8 cellular contexts compared by ENCODE assay signal in genomic region chr6:11496152-11497060, GRCh38. TPM values are rescaled to one million over a fixed set of nuclear protein-coding genes. Genes with fewer than 3 reads are reported as not detected.
DNase-seq lines count a peak whose midpoint lies in the region; ATAC-seq and TF ChIP-seq lines count a peak whose summit lies in the region.

No MANE protein-coding gene starts in this region.

- H3K36me3 ChIP-seq in WERI-Rb-1, result no peaks in the 10 kb centered on the region

- no peaks in the 10 kb centered on the region for H3K27me3 ChIP-seq in WERI-Rb-1 (ENCODE audit: insufficient read depth, low read depth, severe bottlenecking)

- ATAC-seq in GM18511 (IDR thresholded peaks at IDR 0.05; ENCODE audit: unreplicated experiment) (peak; percentile 64), HG03097 (IDR thresholded peaks at IDR 0.05; ENCODE audit: low FRiP score, unreplicated experiment) (peak; percentile 69), left colon (peak; percentile 92)

- H3K9me3 ChIP-seq in WERI-Rb-1 (ENCODE audit: severe bottlenecking), result no peaks in the 10 kb centered on the region

- no peak overlapping the region for H3K4me3 ChIP-seq in AG04449 (ENCODE audit: low read depth, low read length)
- 0 out of 2 replicates have a peak overlapping the region, but pooled peaks have one; percentile 3 for H3K4me3 ChIP-seq in WERI-Rb-1 (ENCODE audit: low read depth, low read length)

- intact Hi-C loops in left colon (cut with DNase I, micrococcal nuclease), result loop anchor here (1.0 to 10.0 kb wide), 4 partner anchors 78 to 352 kb away; no protein-coding TSS in a partner anchor

- CTCF ChIA-PET in AG04449 (lab: Yijun Ruan, JAX), result interaction anchor here (0.6 to 7.1 kb wide), 116 partner anchors 9 to 918 kb away, joined by 3 to 167 read pairs (median 6); partner anchors contain the start of genes NEDD9 and SMIM13

- DNase-seq in AG04449 (ENCODE audit: low read depth, low spot score) (peak; percentile 37), NCI-H2171 (lab: John Stamatoyannopoulos, UW) (peak; percentile 30), WERI-Rb-1 (peak; percentile 82), left colon (peak; percentile 42 to 51)
- DNase-seq in central memory CD4-positive, alpha-beta T cell, result peak; percentile 76
- DNase-seq in stimulated activated CD4-positive, alpha-beta T cell treated with anti-CD3 and anti-CD28 coated beads, Interleukin-4, amount 100 ng/mL, for 24 hours, result peak; percentile 81

- TF ChIP-seq CTCF in AG04449 (IDR thresholded peaks at IDR 0.05; ENCODE audit: insufficient read depth, low read length, missing control alignments) (peak; percentile 68), WERI-Rb-1 (IDR thresholded peaks at IDR 0.05; ENCODE audit: low read depth, low read length) (peak; percentile 75)

- H3K27ac ChIP-seq in WERI-Rb-1, result no peak overlapping the region

- POLR2A ChIA-PET in AG04449 (lab: Yijun Ruan, JAX), result interaction anchor here (0.6 to 1.2 kb wide), 3 partner anchors 11 to 403 kb away, joined by 3 read pairs; partner anchors contain the start of gene SMIM13

RNA-seq across cellular contexts. Expression of gene TMEM170B, which starts 41.1 kb away (rescaled TPM):
- total RNA-seq in left colon, result 1 to 10 TPM; 1.6 to 2.5 TPM

Comparison
In these comparisons a context has a peak if more than half of its experiments do, and no peak if none do; other contexts are left out.
1. DNase-seq: peak in every context shown above with its lines; median percentile 82 in WERI-Rb-1; 81 in stimulated activated CD4-positive, alpha-beta T cell treated with anti-CD3 and anti-CD28 coated beads, Interleukin-4, amount 100 ng/mL, for 24 hours; 76 in central memory CD4-positive, alpha-beta T cell; 46 in left colon; 37 in AG04449; 30 in NCI-H2171.